Comparison of ENCODE assay signal across 1 cellular context in genomic region chr6:138655828-138656227, GRCh38.
TF ChIP-seq lines count a peak whose summit lies in the region.

No MANE protein-coding gene starts in this region.

TF ChIP-seq in HCT116, 20 proteins besides CTCF, POLR2A, EP300 and RAD21 (continued from another document):
- TF ChIP-seq ZNF274 (IDR thresholded peaks at IDR 0.05; ENCODE audit: low read depth, low read length) (no peak), SP1 (IDR thresholded peaks at IDR 0.05; ENCODE audit: low read depth) (no peak), REST (IDR thresholded peaks at IDR 0.05; ENCODE audit: low read depth) (no peak), ATF3 (IDR thresholded peaks at IDR 0.05) (no peak), EZH2phosphoT487 (IDR thresholded peaks at IDR 0.05; ENCODE audit: borderline replicate concordance) (no peak), ELF1 (IDR thresholded peaks at IDR 0.05; ENCODE audit: borderline replicate concordance, low read depth) (no peak), CEBPB (IDR thresholded peaks at IDR 0.05; ENCODE audit: low read depth) (no peak), SRF (IDR thresholded peaks at IDR 0.05; ENCODE audit: low read depth) (no peak), FOSL1 (IDR thresholded peaks at IDR 0.05; ENCODE audit: low read depth) (no peak), EZH2 (IDR thresholded peaks at IDR 0.05) (no peak)
TF ChIP-seq in HCT116: peak in this region for 0.
